30 cellular contexts compared by ENCODE assay signal in genomic region chr15:99210334-99210733, GRCh38.
"Had no signal": no experiment of that assay in that cellular context is flagged by ENCODE, and none has a peak within 500 bp of the region (broad histone marks: within the 10 kb centered on the region; RNA-seq: fewer than 3 reads in every experiment).

No MANE protein-coding gene starts in this region.

- H3K4me1 ChIP-seq: breast epithelium, neural progenitor cell, right lobe of liver, uterus had no signal

- H3K9ac ChIP-seq: neural progenitor cell had no signal

- H3K27ac ChIP-seq: breast epithelium, neural progenitor cell, right lobe of liver, skin epidermis, WERI-Rb-1 had no signal

- H3K36me3 Mint-ChIP-seq: activated CD8-positive, alpha-beta memory T cell treated with anti-CD3 and anti-CD28 coated beads, Interleukin-2, amount 10 ng/mL, durations not matched to agents 7 days and 5 days; immature natural killer cell; natural killer cell; stimulated activated effector memory CD8-positive, alpha-beta T cell treated with anti-CD3 and anti-CD28 coated beads, Interleukin-12 subunit alpha, Interleukin-12 subunit beta, amount 100 ng/mL, for 72 hours had no signal

- H3K4me2 ChIP-seq: neural progenitor cell had no signal

- H3K4me3 ChIP-seq: breast epithelium, gastrocnemius medialis, neural progenitor cell, right lobe of liver, skin epidermis, uterus had no signal

- DNase-seq: activated CD4-positive, alpha-beta T cell treated with anti-CD3 and anti-CD28 coated beads, Interleukin-2, amount 50 U/mL, for 1 hour; activated CD8-positive, alpha-beta memory T cell treated with anti-CD3 and anti-CD28 coated beads, Interleukin-2, amount 10 ng/mL, durations not matched to agents 7 days and 5 days; activated CD8-positive, alpha-beta T cell treated with anti-CD3 and anti-CD28 coated beads for 36 hours; activated naive CD8-positive, alpha-beta T cell treated with anti-CD3 and anti-CD28 coated beads, Interleukin-2, amount 50 U/mL, for 24 hours; activated T-cell treated with anti-CD3 and anti-CD28 coated beads, Interleukin-2, amount 50 U/mL, for 48 hours; dermis blood vessel endothelial cell; effector CD4-positive, alpha-beta T cell; hypothalamus; immature natural killer cell; kidney; midbrain; natural killer cell; right lobe of liver; stimulated activated CD4-positive, alpha-beta T cell treated with anti-CD3 and anti-CD28 coated beads, Interleukin-12 subunit alpha, Interleukin-12 subunit beta, amount 100 ng/mL, for 4 hours; stimulated activated CD4-positive, alpha-beta T cell treated with anti-CD3 and anti-CD28 coated beads, Interleukin-4, amount 100 ng/mL, for 1 hour; T-helper 9 cell; uterus; WERI-Rb-1 had no signal

- H3K27me3 ChIP-seq: breast epithelium, gastrocnemius medialis, neural progenitor cell, right lobe of liver, uterus had no signal

- H3K4me1 Mint-ChIP-seq: activated CD8-positive, alpha-beta memory T cell treated with anti-CD3 and anti-CD28 coated beads, Interleukin-2, amount 10 ng/mL, durations not matched to agents 7 days and 5 days; activated naive CD4-positive, alpha-beta T cell treated with anti-CD3 and anti-CD28 coated beads, Interleukin-2, amount 50 U/mL, for 24 hours; activated naive CD8-positive, alpha-beta T cell treated with anti-CD3 and anti-CD28 coated beads, Interleukin-2, amount 50 U/mL, for 24 hours; central memory CD8-positive, alpha-beta T cell; immature natural killer cell; natural killer cell; neural progenitor cell; stimulated activated effector memory CD8-positive, alpha-beta T cell treated with anti-CD3 and anti-CD28 coated beads, Interleukin-12 subunit alpha, Interleukin-12 subunit beta, amount 100 ng/mL, for 72 hours had no signal

- H2AFZ ChIP-seq: neural progenitor cell had no signal

- H3K9me3 ChIP-seq: breast epithelium, gastrocnemius medialis, right lobe of liver, uterus had no signal

- ATAC-seq: activated CD4-positive, CD25-positive, alpha-beta regulatory T cell treated with anti-CD3 and anti-CD28 coated beads, Interleukin-2, amount 50 U/mL, for 24 hours; activated CD8-positive, alpha-beta memory T cell treated with anti-CD3 and anti-CD28 coated beads, Interleukin-2, amount 10 ng/mL, durations not matched to agents 7 days and 5 days; activated CD8-positive, alpha-beta T cell treated with anti-CD3 and anti-CD28 coated beads for 36 hours; activated naive CD8-positive, alpha-beta T cell treated with anti-CD3 and anti-CD28 coated beads, Interleukin-2, amount 50 U/mL, for 24 hours; left colon; natural killer cell; right lobe of liver; stimulated activated effector memory CD8-positive, alpha-beta T cell treated with anti-CD3 and anti-CD28 coated beads, Interleukin-12 subunit alpha, Interleukin-12 subunit beta, amount 100 ng/mL, for 72 hours had no signal

- H3K27me3 Mint-ChIP-seq: stimulated activated naive CD8-positive, alpha-beta T cell treated with anti-CD3 and anti-CD28 coated beads, Interleukin-15, Interleukin-2, amounts not matched to agents 100 ng/mL and 50 ng/mL, for 24 hours; type B pancreatic cell had no signal

- H3K4me3 Mint-ChIP-seq: activated CD8-positive, alpha-beta memory T cell treated with anti-CD3 and anti-CD28 coated beads, Interleukin-2, amount 10 ng/mL, durations not matched to agents 7 days and 5 days; activated CD8-positive, alpha-beta T cell treated with anti-CD3 and anti-CD28 coated beads for 36 hours; activated naive CD4-positive, alpha-beta T cell treated with anti-CD3 and anti-CD28 coated beads, Interleukin-2, amount 50 U/mL, for 24 hours; activated naive CD8-positive, alpha-beta T cell treated with anti-CD3 and anti-CD28 coated beads, Interleukin-2, amount 50 U/mL, for 24 hours; central memory CD8-positive, alpha-beta T cell; immature natural killer cell; natural killer cell; neural progenitor cell; stimulated activated effector memory CD8-positive, alpha-beta T cell treated with anti-CD3 and anti-CD28 coated beads, Interleukin-12 subunit alpha, Interleukin-12 subunit beta, amount 100 ng/mL, for 72 hours; stimulated activated naive CD8-positive, alpha-beta T cell treated with anti-CD3 and anti-CD28 coated beads, Interleukin-15, Interleukin-2, amounts not matched to agents 100 ng/mL and 50 ng/mL, for 24 hours; type B pancreatic cell had no signal

- H3K36me3 ChIP-seq: breast epithelium, gastrocnemius medialis, neural progenitor cell, uterus, WERI-Rb-1 had no signal

- H3K27ac Mint-ChIP-seq: activated CD8-positive, alpha-beta memory T cell treated with anti-CD3 and anti-CD28 coated beads, Interleukin-2, amount 10 ng/mL, durations not matched to agents 7 days and 5 days; activated CD8-positive, alpha-beta T cell treated with anti-CD3 and anti-CD28 coated beads for 36 hours; activated naive CD4-positive, alpha-beta T cell treated with anti-CD3 and anti-CD28 coated beads, Interleukin-2, amount 50 U/mL, for 24 hours; activated naive CD8-positive, alpha-beta T cell treated with anti-CD3 and anti-CD28 coated beads, Interleukin-2, amount 50 U/mL, for 24 hours; activated T-helper 2 cell treated with anti-CD3 and anti-CD28 coated beads, Interferon-gamma antibody, Interleukin-2, Interleukin-4, amounts not matched to agents 10 μg/mL and 5 μg/mL and 100 μg/mL, durations not matched to agents 14 hours and 24 hours and 36 hours; immature natural killer cell; natural killer cell; neural progenitor cell; stimulated activated effector memory CD8-positive, alpha-beta T cell treated with anti-CD3 and anti-CD28 coated beads, Interleukin-12 subunit alpha, Interleukin-12 subunit beta, amount 100 ng/mL, for 72 hours; stimulated activated naive CD8-positive, alpha-beta T cell treated with anti-CD3 and anti-CD28 coated beads, Interleukin-15, Interleukin-2, amounts not matched to agents 100 ng/mL and 50 ng/mL, for 24 hours; type B pancreatic cell had no signal
